14 cellular contexts compared by ENCODE assay signal in the genomic region with DNA sequence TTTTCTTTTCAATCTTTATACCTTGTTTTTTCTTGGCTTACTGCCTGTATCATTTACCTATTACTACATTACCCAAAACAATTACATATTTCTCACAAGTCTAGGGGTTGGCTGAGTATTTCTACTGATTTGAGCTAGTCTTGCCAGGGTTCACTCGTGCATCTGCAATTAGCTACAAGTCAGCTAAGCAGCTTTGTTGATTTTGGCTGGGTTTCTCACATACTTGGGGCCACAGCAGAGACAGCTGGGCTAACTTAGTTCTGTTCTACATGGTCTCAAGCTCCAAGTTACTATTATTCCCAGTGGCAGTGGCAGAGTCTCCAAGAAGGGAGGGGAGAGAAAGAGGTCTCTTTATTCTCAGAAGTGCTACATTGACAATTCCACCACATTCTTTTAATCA. TPM values are rescaled to one million over a fixed set of nuclear protein-coding genes. Genes with fewer than 3 reads are reported as not detected.
DNase-seq lines count a peak whose midpoint lies in the region; ATAC-seq, FAIRE-seq and TF ChIP-seq lines count a peak whose summit lies in the region.
"Had no signal": no experiment of that assay in that cellular context is flagged by ENCODE, and none has a peak within 500 bp of the region (broad histone marks: within the 10 kb centered on the region; RNA-seq: fewer than 3 reads in every experiment).

No MANE protein-coding gene starts in this region.

- H3K36me3 Mint-ChIP-seq in astrocyte (ENCODE audit: low read depth, unreplicated experiment), result no peaks in the 10 kb centered on the region

- no peak overlapping the region for H3K9ac ChIP-seq in astrocyte (ENCODE audit: low read length)

- H3K27ac Mint-ChIP-seq in astrocyte (ENCODE audit: unreplicated experiment), result no peak overlapping the region
- H3K27ac Mint-ChIP-seq: activated naive CD8-positive, alpha-beta T cell treated with anti-CD3 and anti-CD28 coated beads, Interleukin-2, amount 50 U/mL, for 24 hours had no signal

- H3K4me1 ChIP-seq in left ventricle myocardium inferior (no peaks in the 10 kb centered on the region), astrocyte (ENCODE audit: insufficient read depth, low read length) (no peaks in the 10 kb centered on the region), upper lobe of right lung (no peaks in the 10 kb centered on the region)
- H3K4me1 ChIP-seq: thyroid gland had no signal

- H3K36me3 ChIP-seq in left ventricle myocardium inferior (no peaks in the 10 kb centered on the region), astrocyte (ENCODE audit: insufficient read depth, low read length) (no peaks in the 10 kb centered on the region), upper lobe of right lung (no peaks in the 10 kb centered on the region)
- H3K36me3 ChIP-seq: thyroid gland had no signal

- no peak overlapping the region for H3K4me2 ChIP-seq in astrocyte (ENCODE audit: low read length)

- H3K9me3 ChIP-seq in left ventricle myocardium inferior (replicated peaks) (no peaks in the 10 kb centered on the region), astrocyte (ENCODE audit: insufficient read depth, low read depth, low read length) (no peaks in the 10 kb centered on the region), upper lobe of right lung (no peaks in the 10 kb centered on the region)
- H3K9me3 ChIP-seq: thyroid gland had no signal

- DNase-seq in Right ventricle myocardium superior (no peak), left ventricle myocardium inferior (no peak), astrocyte (ENCODE audit: low read depth) (peak; percentile 35), kidney tubule cell (ENCODE audit: low spot score) (peak; percentile 4), upper lobe of right lung (no peak), dorsolateral prefrontal cortex (no peak)
- DNase-seq: activated naive CD8-positive, alpha-beta T cell treated with anti-CD3 and anti-CD28 coated beads, Interleukin-2, amount 50 U/mL, for 24 hours; MM.1S; T-helper 1 cell had no signal

- H3K4me3 ChIP-seq in left ventricle myocardium inferior, result no peak overlapping the region
- H3K4me3 ChIP-seq in astrocyte (ENCODE audit: insufficient read depth, low read depth, low read length), result no peak overlapping the region
- no peak overlapping the region for H3K4me3 ChIP-seq in upper lobe of right lung
- H3K4me3 ChIP-seq in dorsolateral prefrontal cortex, result no peak overlapping the region
- H3K4me3 ChIP-seq: thyroid gland had no signal

- peak; percentile 61 for ATAC-seq in Right ventricle myocardium superior (ENCODE audit: poor library complexity)
- peak; percentile 20 for ATAC-seq in upper lobe of right lung
- ATAC-seq in HG03521 (IDR thresholded peaks at IDR 0.05; ENCODE audit: unreplicated experiment), result no peak
- no peak for ATAC-seq in HG02610 (IDR thresholded peaks at IDR 0.05; ENCODE audit: unreplicated experiment)
- ATAC-seq: activated naive CD8-positive, alpha-beta T cell treated with anti-CD3 and anti-CD28 coated beads, Interleukin-2, amount 50 U/mL, for 24 hours had no signal

- TF ChIP-seq CTCF in left ventricle myocardium inferior (IDR thresholded peaks at IDR 0.05; ENCODE audit: borderline replicate concordance) (no peak), astrocyte (IDR thresholded peaks at IDR 0.05; ENCODE audit: insufficient read depth, low read depth, low read length) (no peak), upper lobe of right lung (IDR thresholded peaks at IDR 0.05) (no peak), dorsolateral prefrontal cortex (IDR thresholded peaks at IDR 0.05 in 54 of 56, conservative IDR thresholded peaks at IDR 0.05 in 2 of 56; ENCODE audit: low read depth in 1 of 56, partially characterized antibody in 56 of 56) (no peak)

- H3K9me3 Mint-ChIP-seq in astrocyte (ENCODE audit: unreplicated experiment), result no peaks in the 10 kb centered on the region
- H3K9me3 Mint-ChIP-seq: activated naive CD8-positive, alpha-beta T cell treated with anti-CD3 and anti-CD28 coated beads, Interleukin-2, amount 50 U/mL, for 24 hours had no signal

- no peak overlapping the region for H3K4me3 Mint-ChIP-seq in astrocyte (ENCODE audit: unreplicated experiment)
- H3K4me3 Mint-ChIP-seq: activated naive CD8-positive, alpha-beta T cell treated with anti-CD3 and anti-CD28 coated beads, Interleukin-2, amount 50 U/mL, for 24 hours had no signal

- no peaks in the 10 kb centered on the region for H3K79me2 ChIP-seq in astrocyte (ENCODE audit: insufficient read depth, low read length)

- FAIRE-seq in astrocyte (lab: Jason Lieb, UNC), result no peak
- FAIRE-seq: D721Med had no signal

- H2AFZ ChIP-seq in astrocyte (ENCODE audit: low read depth, low read length), result no peak overlapping the region

- intact Hi-C loops in Right ventricle myocardium superior (cut with DNase I), result no loop called here
- intact Hi-C loops in left ventricle myocardium inferior (cut with micrococcal nuclease), result no loop called here
- intact Hi-C loops in upper lobe of right lung (cut with DNase I), result no loop called here
- intact Hi-C loops in dorsolateral prefrontal cortex (cut with DNase I), result no loop called here

- H4K20me1 ChIP-seq in astrocyte (ENCODE audit: insufficient read depth, low read length), result no peaks in the 10 kb centered on the region

- peaks cover 3% of the 10 kb centered on the region for H3K4me1 Mint-ChIP-seq in astrocyte (ENCODE audit: low read depth, unreplicated experiment)
- H3K4me1 Mint-ChIP-seq: activated naive CD8-positive, alpha-beta T cell treated with anti-CD3 and anti-CD28 coated beads, Interleukin-2, amount 50 U/mL, for 24 hours had no signal

- H3K27ac ChIP-seq in left ventricle myocardium inferior (replicated peaks) (no peak overlapping the region), astrocyte (ENCODE audit: low read depth, low read length) (no peak overlapping the region), upper lobe of right lung (no peak overlapping the region), dorsolateral prefrontal cortex (no peak overlapping the region)
- H3K27ac ChIP-seq: thyroid gland had no signal

- H3K27me3 Mint-ChIP-seq in astrocyte (ENCODE audit: low read depth, unreplicated experiment), result no peaks in the 10 kb centered on the region

- H3K27me3 ChIP-seq in left ventricle myocardium inferior (ENCODE audit: low read depth) (peaks cover 3% of the 10 kb centered on the region), astrocyte (ENCODE audit: insufficient read depth, low read length) (no peaks in the 10 kb centered on the region), upper lobe of right lung (no peaks in the 10 kb centered on the region), dorsolateral prefrontal cortex (peaks cover 0 to 5% (median 0%) of the 10 kb centered on the region in 45 donors)
- H3K27me3 ChIP-seq: thyroid gland had no signal

RNA-seq across cellular contexts. Expression of a gene that starts 54.7 kb away (rescaled TPM):
- 0.46 TPM for total RNA-seq in Right ventricle myocardium superior
- 0.44 TPM for total RNA-seq in left ventricle myocardium inferior
- total RNA-seq in astrocyte, result 0.11 TPM in 1 of 2 replicates, not detected in the other
- total RNA-seq in upper lobe of right lung, result 2.5 TPM
- 1 to 10 TPM in 29 of 120 experiments, under 1 TPM in 56, not detected in 35; 0.19 to 4.2 (median 0.61) TPM for total RNA-seq in dorsolateral prefrontal cortex
- total RNA-seq: fibroblast of villous mesenchyme had no signal

Comparison
In these comparisons a context has a peak if more than half of its experiments do, and no peak if none do; other contexts are left out.
1. ATAC-seq: peak in Right ventricle myocardium superior (single experiment) and upper lobe of right lung (single experiment); none in HG03521 (single experiment) and HG02610 (single experiment).
2. DNase-seq: peak in astrocyte (single experiment) and kidney tubule cell (single experiment); none in Right ventricle myocardium superior (single experiment), left ventricle myocardium inferior (single experiment), upper lobe of right lung (single experiment) and dorsolateral prefrontal cortex (0 of 10).